ENCODE assay signal across 1 cellular context in the genomic region with DNA sequence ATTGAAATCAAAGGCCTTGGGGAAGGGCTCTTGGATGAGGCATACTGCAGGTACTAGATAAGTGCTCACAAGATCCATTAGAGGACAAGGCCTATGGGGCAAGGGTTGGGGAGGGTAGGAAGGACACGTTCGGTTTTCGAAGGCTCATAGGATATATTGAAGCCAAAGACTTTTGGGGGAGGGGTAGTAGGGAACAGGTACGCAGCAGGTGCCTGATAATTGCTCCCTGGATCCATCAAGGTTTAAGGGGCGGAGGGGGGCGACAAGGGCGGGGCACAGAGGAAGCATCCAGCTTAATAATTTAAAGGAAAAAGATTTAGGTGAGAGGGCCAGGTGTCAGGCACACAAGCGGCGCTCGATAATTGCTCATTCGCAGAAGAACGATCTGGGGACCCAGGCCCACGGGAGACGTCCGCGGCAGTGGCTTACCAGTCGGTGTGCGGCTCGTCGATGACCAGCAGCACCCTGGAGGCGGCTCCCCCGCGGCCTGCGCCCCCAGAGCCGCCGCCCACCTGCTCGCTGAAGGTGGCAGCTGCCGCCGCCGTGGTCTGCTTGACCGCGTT.
TF ChIP-seq lines count a peak whose summit lies in the region.

No MANE protein-coding gene starts in this region.

TF ChIP-seq in H1, 55 proteins besides CTCF, POLR2A, EP300 and RAD21:
- TF ChIP-seq SIN3A (conservative IDR thresholded peaks at IDR 0.05 in 1 of 2, IDR thresholded peaks at IDR 0.05 in 1 of 2; ENCODE audit: low read depth in 1 of 2, low read length in 2 of 2): no peak
- TF ChIP-seq, protein P1, sequence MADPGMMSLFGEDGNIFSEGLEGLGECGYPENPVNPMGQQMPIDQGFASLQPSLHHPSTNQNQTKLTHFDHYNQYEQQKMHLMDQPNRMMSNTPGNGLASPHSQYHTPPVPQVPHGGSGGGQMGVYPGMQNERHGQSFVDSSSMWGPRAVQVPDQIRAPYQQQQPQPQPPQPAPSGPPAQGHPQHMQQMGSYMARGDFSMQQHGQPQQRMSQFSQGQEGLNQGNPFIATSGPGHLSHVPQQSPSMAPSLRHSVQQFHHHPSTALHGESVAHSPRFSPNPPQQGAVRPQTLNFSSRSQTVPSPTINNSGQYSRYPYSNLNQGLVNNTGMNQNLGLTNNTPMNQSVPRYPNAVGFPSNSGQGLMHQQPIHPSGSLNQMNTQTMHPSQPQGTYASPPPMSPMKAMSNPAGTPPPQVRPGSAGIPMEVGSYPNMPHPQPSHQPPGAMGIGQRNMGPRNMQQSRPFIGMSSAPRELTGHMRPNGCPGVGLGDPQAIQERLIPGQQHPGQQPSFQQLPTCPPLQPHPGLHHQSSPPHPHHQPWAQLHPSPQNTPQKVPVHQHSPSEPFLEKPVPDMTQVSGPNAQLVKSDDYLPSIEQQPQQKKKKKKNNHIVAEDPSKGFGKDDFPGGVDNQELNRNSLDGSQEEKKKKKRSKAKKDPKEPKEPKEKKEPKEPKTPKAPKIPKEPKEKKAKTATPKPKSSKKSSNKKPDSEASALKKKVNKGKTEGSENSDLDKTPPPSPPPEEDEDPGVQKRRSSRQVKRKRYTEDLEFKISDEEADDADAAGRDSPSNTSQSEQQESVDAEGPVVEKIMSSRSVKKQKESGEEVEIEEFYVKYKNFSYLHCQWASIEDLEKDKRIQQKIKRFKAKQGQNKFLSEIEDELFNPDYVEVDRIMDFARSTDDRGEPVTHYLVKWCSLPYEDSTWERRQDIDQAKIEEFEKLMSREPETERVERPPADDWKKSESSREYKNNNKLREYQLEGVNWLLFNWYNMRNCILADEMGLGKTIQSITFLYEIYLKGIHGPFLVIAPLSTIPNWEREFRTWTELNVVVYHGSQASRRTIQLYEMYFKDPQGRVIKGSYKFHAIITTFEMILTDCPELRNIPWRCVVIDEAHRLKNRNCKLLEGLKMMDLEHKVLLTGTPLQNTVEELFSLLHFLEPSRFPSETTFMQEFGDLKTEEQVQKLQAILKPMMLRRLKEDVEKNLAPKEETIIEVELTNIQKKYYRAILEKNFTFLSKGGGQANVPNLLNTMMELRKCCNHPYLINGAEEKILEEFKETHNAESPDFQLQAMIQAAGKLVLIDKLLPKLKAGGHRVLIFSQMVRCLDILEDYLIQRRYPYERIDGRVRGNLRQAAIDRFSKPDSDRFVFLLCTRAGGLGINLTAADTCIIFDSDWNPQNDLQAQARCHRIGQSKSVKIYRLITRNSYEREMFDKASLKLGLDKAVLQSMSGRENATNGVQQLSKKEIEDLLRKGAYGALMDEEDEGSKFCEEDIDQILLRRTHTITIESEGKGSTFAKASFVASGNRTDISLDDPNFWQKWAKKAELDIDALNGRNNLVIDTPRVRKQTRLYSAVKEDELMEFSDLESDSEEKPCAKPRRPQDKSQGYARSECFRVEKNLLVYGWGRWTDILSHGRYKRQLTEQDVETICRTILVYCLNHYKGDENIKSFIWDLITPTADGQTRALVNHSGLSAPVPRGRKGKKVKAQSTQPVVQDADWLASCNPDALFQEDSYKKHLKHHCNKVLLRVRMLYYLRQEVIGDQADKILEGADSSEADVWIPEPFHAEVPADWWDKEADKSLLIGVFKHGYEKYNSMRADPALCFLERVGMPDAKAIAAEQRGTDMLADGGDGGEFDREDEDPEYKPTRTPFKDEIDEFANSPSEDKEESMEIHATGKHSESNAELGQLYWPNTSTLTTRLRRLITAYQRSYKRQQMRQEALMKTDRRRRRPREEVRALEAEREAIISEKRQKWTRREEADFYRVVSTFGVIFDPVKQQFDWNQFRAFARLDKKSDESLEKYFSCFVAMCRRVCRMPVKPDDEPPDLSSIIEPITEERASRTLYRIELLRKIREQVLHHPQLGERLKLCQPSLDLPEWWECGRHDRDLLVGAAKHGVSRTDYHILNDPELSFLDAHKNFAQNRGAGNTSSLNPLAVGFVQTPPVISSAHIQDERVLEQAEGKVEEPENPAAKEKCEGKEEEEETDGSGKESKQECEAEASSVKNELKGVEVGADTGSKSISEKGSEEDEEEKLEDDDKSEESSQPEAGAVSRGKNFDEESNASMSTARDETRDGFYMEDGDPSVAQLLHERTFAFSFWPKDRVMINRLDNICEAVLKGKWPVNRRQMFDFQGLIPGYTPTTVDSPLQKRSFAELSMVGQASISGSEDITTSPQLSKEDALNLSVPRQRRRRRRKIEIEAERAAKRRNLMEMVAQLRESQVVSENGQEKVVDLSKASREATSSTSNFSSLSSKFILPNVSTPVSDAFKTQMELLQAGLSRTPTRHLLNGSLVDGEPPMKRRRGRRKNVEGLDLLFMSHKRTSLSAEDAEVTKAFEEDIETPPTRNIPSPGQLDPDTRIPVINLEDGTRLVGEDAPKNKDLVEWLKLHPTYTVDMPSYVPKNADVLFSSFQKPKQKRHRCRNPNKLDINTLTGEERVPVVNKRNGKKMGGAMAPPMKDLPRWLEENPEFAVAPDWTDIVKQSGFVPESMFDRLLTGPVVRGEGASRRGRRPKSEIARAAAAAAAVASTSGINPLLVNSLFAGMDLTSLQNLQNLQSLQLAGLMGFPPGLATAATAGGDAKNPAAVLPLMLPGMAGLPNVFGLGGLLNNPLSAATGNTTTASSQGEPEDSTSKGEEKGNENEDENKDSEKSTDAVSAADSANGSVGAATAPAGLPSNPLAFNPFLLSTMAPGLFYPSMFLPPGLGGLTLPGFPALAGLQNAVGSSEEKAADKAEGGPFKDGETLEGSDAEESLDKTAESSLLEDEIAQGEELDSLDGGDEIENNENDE (IDR thresholded peaks at IDR 0.05; ENCODE audit: insufficient replicate concordance, low read length): no peak
- TF ChIP-seq SAP30 (IDR thresholded peaks at IDR 0.05; ENCODE audit: insufficient read depth, insufficient replicate concordance, low read length): no peak
- TF ChIP-seq, protein P2, sequence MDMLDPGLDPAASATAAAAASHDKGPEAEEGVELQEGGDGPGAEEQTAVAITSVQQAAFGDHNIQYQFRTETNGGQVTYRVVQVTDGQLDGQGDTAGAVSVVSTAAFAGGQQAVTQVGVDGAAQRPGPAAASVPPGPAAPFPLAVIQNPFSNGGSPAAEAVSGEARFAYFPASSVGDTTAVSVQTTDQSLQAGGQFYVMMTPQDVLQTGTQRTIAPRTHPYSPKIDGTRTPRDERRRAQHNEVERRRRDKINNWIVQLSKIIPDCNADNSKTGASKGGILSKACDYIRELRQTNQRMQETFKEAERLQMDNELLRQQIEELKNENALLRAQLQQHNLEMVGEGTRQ (IDR thresholded peaks at IDR 0.05; ENCODE audit: low read length): no peak
- no peak for TF ChIP-seq YY1 (IDR thresholded peaks at IDR 0.05; ENCODE audit: low read depth, low read length)
- no peak for TF ChIP-seq SUZ12 (IDR thresholded peaks at IDR 0.05; ENCODE audit: low read length)
- no peak for TF ChIP-seq KDM1A (IDR thresholded peaks at IDR 0.05; ENCODE audit: borderline replicate concordance, low read length)
- no peak for TF ChIP-seq JUND (IDR thresholded peaks at IDR 0.05; ENCODE audit: low read length)
- TF ChIP-seq, protein P3, sequence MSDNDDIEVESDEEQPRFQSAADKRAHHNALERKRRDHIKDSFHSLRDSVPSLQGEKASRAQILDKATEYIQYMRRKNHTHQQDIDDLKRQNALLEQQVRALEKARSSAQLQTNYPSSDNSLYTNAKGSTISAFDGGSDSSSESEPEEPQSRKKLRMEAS (IDR thresholded peaks at IDR 0.05): no peak
- no peak for TF ChIP-seq NANOG (IDR thresholded peaks at IDR 0.05; ENCODE audit: insufficient read depth, low read depth, low read length, poor library complexity, severe bottlenecking)
- no peak for TF ChIP-seq NRF1 (IDR thresholded peaks at IDR 0.05; ENCODE audit: low read depth, low read length)
- no peak for TF ChIP-seq POU5F1 (IDR thresholded peaks at IDR 0.05; ENCODE audit: low read depth, low read length)
- TF ChIP-seq RXRA (IDR thresholded peaks at IDR 0.05; ENCODE audit: insufficient read depth, low read depth, low read length): no peak
- TF ChIP-seq CHD2 (IDR thresholded peaks at IDR 0.05; ENCODE audit: low read length): no peak
- no peak for TF ChIP-seq PHF8 (conservative IDR thresholded peaks at IDR 0.05; ENCODE audit: low read depth, low read length)
- no peak for TF ChIP-seq MAFK (IDR thresholded peaks at IDR 0.05; ENCODE audit: low read depth, low read length)
TF ChIP-seq in H1: peak in this region for 0.
